17 cellular contexts compared by ENCODE assay signal in genomic region chr2:20484810-20485611, GRCh38. TPM values are rescaled to one million over a fixed set of nuclear protein-coding genes. Genes with fewer than 3 reads are reported as not detected.
DNase-seq lines count a peak whose midpoint lies in the region; ATAC-seq and TF ChIP-seq lines count a peak whose summit lies in the region.
"Had no signal": no experiment of that assay in that cellular context is flagged by ENCODE, and none has a peak within 500 bp of the region (broad histone marks: within the 10 kb centered on the region; RNA-seq: fewer than 3 reads in every experiment).

No MANE protein-coding gene starts in this region.

- no peak overlapping the region for H2BK5ac ChIP-seq in neuronal stem cell (ENCODE audit: low read length)

- H3K9me3 Mint-ChIP-seq in MCF 10A (ENCODE audit: unreplicated experiment) (no peaks in the 10 kb centered on the region), endodermal cell (no peaks in the 10 kb centered on the region)

- H3K4me1 ChIP-seq in breast epithelium (peaks cover 0 to 13% of the 10 kb centered on the region in 2 donors), endodermal cell (ENCODE audit: control insufficient read depth, insufficient read depth, low read length) (peaks cover 4% of the 10 kb centered on the region), neuronal stem cell (ENCODE audit: control insufficient read depth in 2 of 2, insufficient read depth in 1 of 2, low read depth in 1 of 2, low read length in 2 of 2) (peaks cover 20 to 26% of the 10 kb centered on the region in 2 donors), uterus (peaks cover 0 to 10% of the 10 kb centered on the region in 2 donors)

- H3K36me3 Mint-ChIP-seq in MCF 10A (ENCODE audit: insufficient read depth, unreplicated experiment) (no peaks in the 10 kb centered on the region), endodermal cell (ENCODE audit: low read depth) (no peaks in the 10 kb centered on the region)

- H2BK12ac ChIP-seq in neuronal stem cell (ENCODE audit: low read length) = no peak overlapping the region

- DNase-seq in MCF 10A (ENCODE audit: unreplicated experiment) (no peak), breast epithelium (ENCODE audit: low spot score in 2 of 2) (no peak), endodermal cell (peak; percentile 29), neuronal stem cell (ENCODE audit: low spot score) (no peak), uterus (peak; percentile 13), activated T-cell treated with anti-CD3 and anti-CD28 coated beads for 4 hours (no peak), NCI-H2227 (lab: John Stamatoyannopoulos, UW; ENCODE audit: unreplicated experiment) (no peak)
- DNase-seq: COR-L47, DMS53, HCEC 1CT, IMR-90, NCI-H1417 treated with DMSO at 0.1 percent for 48 hours, NCI-H2029 treated with DMSO at 0.1 percent for 48 hours, NCI-H524 had no signal

- H3K9ac ChIP-seq in endodermal cell (ENCODE audit: extremely low read depth, low read length, poor library complexity, severe bottlenecking) (no peak overlapping the region), neuronal stem cell (ENCODE audit: low read depth, low read length, poor library complexity) (no peak overlapping the region)

- H3K4me3 Mint-ChIP-seq in MCF 10A (ENCODE audit: unreplicated experiment) (no peak overlapping the region), endodermal cell (no peak overlapping the region)

- H4K91ac ChIP-seq in neuronal stem cell (ENCODE audit: low read depth, low read length, poor library complexity) = no peak overlapping the region

- no peak overlapping the region for H3K4me3 ChIP-seq in breast epithelium
- H3K4me3 ChIP-seq in endodermal cell (ENCODE audit: low read length) = no peak overlapping the region
- H3K4me3 ChIP-seq in neuronal stem cell (ENCODE audit: low read length in 2 of 2) = no peak overlapping the region
- H3K4me3 ChIP-seq in uterus = no peak overlapping the region
- H3K4me3 ChIP-seq: GM12878 had no signal

- H3K23ac ChIP-seq in neuronal stem cell (ENCODE audit: low read depth, low read length, poor library complexity) = no peak overlapping the region

- H3K27ac ChIP-seq in breast epithelium (no peak overlapping the region), endodermal cell (ENCODE audit: low read depth, low read length) (no peak overlapping the region), neuronal stem cell (replicated peaks; ENCODE audit: low read length) (no peak overlapping the region), uterus (peak overlapping the region in 1 of 2 donors; percentile 82)
- H3K27ac ChIP-seq: C4-2B had no signal

- H4K8ac ChIP-seq in neuronal stem cell (ENCODE audit: low read depth, low read length) = no peak overlapping the region

- TF ChIP-seq CTCF in MCF 10A (IDR thresholded peaks at IDR 0.05; ENCODE audit: unreplicated experiment) (no peak), breast epithelium (IDR thresholded peaks at IDR 0.05) (no peak), endodermal cell (conservative IDR thresholded peaks at IDR 0.05) (no peak), uterus (IDR thresholded peaks at IDR 0.05) (no peak)

- no peak for TF ChIP-seq POLR2A in breast epithelium (IDR thresholded peaks at IDR 0.05)
- no peak for TF ChIP-seq POLR2A in uterus (IDR thresholded peaks at IDR 0.05)

- POLR2A ChIA-PET in MCF 10A (lab: Yijun Ruan, JAX) = interaction anchor here (0.6 to 1.6 kb wide), 5 partner anchors 8 to 17 kb away, joined by 3 to 4 read pairs (median 3); no protein-coding TSS in a partner anchor

- H3K18ac ChIP-seq in neuronal stem cell (ENCODE audit: low read length) = no peak overlapping the region

- H2AK5ac ChIP-seq in neuronal stem cell (ENCODE audit: low read depth, low read length) = no peak overlapping the region

- no peaks in the 10 kb centered on the region for H3K27me3 Mint-ChIP-seq in MCF 10A (ENCODE audit: insufficient read depth, unreplicated experiment)
- H3K27me3 Mint-ChIP-seq in endodermal cell (ENCODE audit: insufficient read depth) = peaks cover 24% of the 10 kb centered on the region

- H3K9me3 ChIP-seq in breast epithelium (no peaks in the 10 kb centered on the region), endodermal cell (ENCODE audit: control insufficient read depth, low read length) (no peaks in the 10 kb centered on the region), neuronal stem cell (replicated peaks in 1 of 2; ENCODE audit: control insufficient read depth in 2 of 2, insufficient read depth in 1 of 2, low read depth in 1 of 2, low read length in 2 of 2) (no peaks in the 10 kb centered on the region), uterus (no peaks in the 10 kb centered on the region)

- no peak overlapping the region for H2BK120ac ChIP-seq in neuronal stem cell (ENCODE audit: low read depth, low read length)

- H2BK15ac ChIP-seq in neuronal stem cell (ENCODE audit: low read length) = no peak overlapping the region

- no peak for ATAC-seq in HG03135 (IDR thresholded peaks at IDR 0.05; ENCODE audit: unreplicated experiment)
- ATAC-seq: GM12878 had no signal

- peak overlapping the region; percentile 56 for H3K14ac ChIP-seq in neuronal stem cell (ENCODE audit: low read length)

- no peaks in the 10 kb centered on the region for H3K79me1 ChIP-seq in neuronal stem cell (ENCODE audit: low read depth, low read length)

- no peaks in the 10 kb centered on the region for H3K36me3 ChIP-seq in breast epithelium
- H3K36me3 ChIP-seq in endodermal cell (ENCODE audit: control insufficient read depth, insufficient read depth, low read length) = no peaks in the 10 kb centered on the region
- no peaks in the 10 kb centered on the region for H3K36me3 ChIP-seq in neuronal stem cell (replicated peaks in 1 of 2; ENCODE audit: control insufficient read depth in 2 of 2, insufficient read depth in 2 of 2, low read length in 2 of 2)
- no peaks in the 10 kb centered on the region for H3K36me3 ChIP-seq in uterus

- H3K27ac Mint-ChIP-seq in MCF 10A (ENCODE audit: low read depth, unreplicated experiment) = peak overlapping the region; percentile 68
- no peak overlapping the region for H3K27ac Mint-ChIP-seq in endodermal cell

- H3K4ac ChIP-seq in neuronal stem cell (ENCODE audit: low read length) = no peak overlapping the region

- intact Hi-C loops in MCF 10A (cut with micrococcal nuclease) = no loop called here
- intact Hi-C loops in breast epithelium (cut with DNase I; ENCODE audit: low total_unique reads) = no loop called here
- intact Hi-C loops in uterus (cut with DNase I; ENCODE audit: low total_unique reads) = no loop called here

- 90 to 93% methylated on average over 7 to 8 of the region's 8 CpGs for WGBS in endodermal cell (ENCODE audit: insufficient coverage in 1 of 2, insufficient read length in 1 of 2), 2 experiments
- no CpG with 5 or more reads among the region's 8 CpGs for WGBS in neuronal stem cell (ENCODE audit: extremely low coverage in 2 of 2, insufficient read length in 2 of 2, insufficient replicate concordance in 1 of 2), 2 donors

- peaks cover 24% of the 10 kb centered on the region for H3K4me1 Mint-ChIP-seq in MCF 10A (ENCODE audit: insufficient read depth, unreplicated experiment)
- peaks cover 13% of the 10 kb centered on the region for H3K4me1 Mint-ChIP-seq in endodermal cell

- H3K27me3 ChIP-seq in breast epithelium (no peaks in the 10 kb centered on the region), endodermal cell (ENCODE audit: control insufficient read depth, insufficient read depth, low read length, poor library complexity, severe bottlenecking) (no peaks in the 10 kb centered on the region), neuronal stem cell (ENCODE audit: control insufficient read depth in 3 of 3, insufficient read depth in 3 of 3, low read depth in 1 of 3, low read length in 3 of 3) (peaks cover 0 to 13% (median 0%) of the 10 kb centered on the region in 3 experiments), uterus (no peaks in the 10 kb centered on the region)

- CTCF ChIA-PET in MCF 10A (lab: Yijun Ruan, JAX) = interaction anchor here (0.5 to 1.2 kb wide), 6 partner anchors 16 to 161 kb away, joined by 3 to 7 read pairs (median 3); no protein-coding TSS in a partner anchor

- no peak overlapping the region for H3K4me2 ChIP-seq in neuronal stem cell (ENCODE audit: insufficient read depth, low read length, poor library complexity, severe bottlenecking)

- no peak overlapping the region for H2AFZ ChIP-seq in neuronal stem cell (ENCODE audit: low read length)

- no TSS peak for BruUV-seq in MCF 10A (replicated peaks; lab: Mats Ljungman, UMichigan)

RNA-seq across cellular contexts. Expression of gene RHOB, which starts 38.1 kb away (rescaled TPM):
- total RNA-seq in MCF 10A (2022) = 28.1 and 45.7 TPM in 2 replicates
- total RNA-seq in breast epithelium = 1,000 to 10,000 TPM in 1 of 3 donors, 100 to 1,000 TPM in 2; 643 to 1,178 (median 772) TPM
- total RNA-seq in endodermal cell = 10 to 100 TPM; 25.6 to 47.0 TPM
- 148 TPM for polyA plus RNA-seq in endodermal cell (2013, experiment 1 of 2)
- polyA plus RNA-seq in endodermal cell (2013, experiment 2 of 2) = 167 TPM
- 20.4 TPM for polyA plus RNA-seq in neuronal stem cell (2013, experiment 1 of 2)
- polyA plus RNA-seq in neuronal stem cell (2013, experiment 2 of 2) = 19.9 TPM
- 1,000 to 10,000 TPM in 1 of 4 donors, 100 to 1,000 TPM in 3; 242 to 1,280 (median 486) TPM for total RNA-seq in uterus

Comparison
In these comparisons a context has a peak if more than half of its experiments do, and no peak if none do; other contexts are left out.
1. DNase-seq: peak in endodermal cell (single experiment) and uterus (2 of 2); none in MCF 10A (single experiment), breast epithelium (0 of 2), neuronal stem cell (single experiment), activated T-cell treated with anti-CD3 and anti-CD28 coated beads for 4 hours (single experiment) and NCI-H2227 (single experiment).